ENCODE assay signal across 19 cellular contexts in the genomic region with DNA sequence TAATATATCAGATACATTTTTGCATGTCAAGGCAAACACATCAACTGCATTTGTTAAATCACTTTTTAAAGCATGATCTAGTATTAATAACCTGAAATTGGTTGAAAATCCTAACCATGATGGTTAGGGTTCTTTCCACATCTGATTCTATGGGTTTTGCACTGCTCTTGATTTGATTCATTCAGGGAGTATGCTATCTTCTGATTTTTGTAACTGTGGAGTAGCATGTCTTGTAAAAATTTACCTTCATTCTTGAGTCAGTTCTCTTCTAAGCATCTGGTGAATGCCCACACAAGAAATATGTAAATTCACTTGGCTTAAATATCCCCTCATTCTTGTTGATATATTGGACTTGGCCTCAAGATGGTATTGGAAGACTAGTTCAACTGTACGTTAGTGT.
DNase-seq lines count a peak whose midpoint lies in the region; ATAC-seq and TF ChIP-seq lines count a peak whose summit lies in the region.
"Had no signal": no experiment of that assay in that cellular context is flagged by ENCODE, and none has a peak within 500 bp of the region (broad histone marks: within the 10 kb centered on the region; RNA-seq: fewer than 3 reads in every experiment).

No MANE protein-coding gene starts in this region.

- no peaks in the 10 kb centered on the region for H3K27me3 ChIP-seq in OCI-LY3 (ENCODE audit: low read depth, low read length)
- H3K27me3 ChIP-seq: MG63 had no signal

- H3K36me3 ChIP-seq in OCI-LY3 (replicated peaks; ENCODE audit: low read depth, low read length), result no peaks in the 10 kb centered on the region
- H3K36me3 ChIP-seq: MG63 had no signal

- POLR2A ChIA-PET in activated CD4-positive, alpha-beta T cell treated with anti-CD3 and anti-CD28 coated beads for 36 hours (lab: Charles Lee), result no interaction called here
- POLR2A ChIA-PET in activated CD4-positive, alpha-beta T cell treated with anti-CD3 and anti-CD28 coated beads, Interleukin-2, amount 10 ng/mL, durations not matched to agents 7 days and 5 days (lab: Charles Lee), result no interaction called here

- no peaks in the 10 kb centered on the region for H3K79me2 ChIP-seq in OCI-LY3 (ENCODE audit: low read length)

- peaks cover 14% of the 10 kb centered on the region for H3K36me3 Mint-ChIP-seq in activated CD4-positive, alpha-beta T cell treated with anti-CD3 and anti-CD28 coated beads for 36 hours (ENCODE audit: low read depth)
- peaks cover 17% of the 10 kb centered on the region for H3K36me3 Mint-ChIP-seq in activated CD4-positive, alpha-beta T cell treated with anti-CD3 and anti-CD28 coated beads, Interleukin-2, amount 10 ng/mL, durations not matched to agents 7 days and 5 days (ENCODE audit: low read depth)
- H3K36me3 Mint-ChIP-seq in activated T-cell treated with anti-CD3 and anti-CD28 coated beads, Interleukin-2, amount 50 U/mL, for 72 hours (ENCODE audit: insufficient read depth in 2 of 2), result peaks cover 19 to 32% of the 10 kb centered on the region in 2 donors

- no peak overlapping the region for H3K4me3 Mint-ChIP-seq in activated CD4-positive, alpha-beta T cell treated with anti-CD3 and anti-CD28 coated beads for 36 hours
- no peak overlapping the region for H3K4me3 Mint-ChIP-seq in activated CD4-positive, alpha-beta T cell treated with anti-CD3 and anti-CD28 coated beads, Interleukin-2, amount 10 ng/mL, durations not matched to agents 7 days and 5 days
- peak overlapping the region in 1 of 2 donors; percentile 22 for H3K4me3 Mint-ChIP-seq in activated T-cell treated with anti-CD3 and anti-CD28 coated beads, Interleukin-2, amount 50 U/mL, for 72 hours
- H3K4me3 Mint-ChIP-seq: CD4-positive, CD25-positive, alpha-beta regulatory T cell had no signal

- TF ChIP-seq CTCF in OCI-LY3 (IDR thresholded peaks at IDR 0.05; ENCODE audit: low read depth, low read length), result no peak

- peak overlapping the region; percentile 5 for H3K27ac Mint-ChIP-seq in activated CD4-positive, alpha-beta T cell treated with anti-CD3 and anti-CD28 coated beads for 36 hours
- H3K27ac Mint-ChIP-seq in activated CD4-positive, alpha-beta T cell treated with anti-CD3 and anti-CD28 coated beads, Interleukin-2, amount 10 ng/mL, durations not matched to agents 7 days and 5 days, result no peak overlapping the region
- peak overlapping the region; percentile 15 for H3K27ac Mint-ChIP-seq in activated T-cell treated with anti-CD3 and anti-CD28 coated beads, Interleukin-2, amount 50 U/mL, for 72 hours
- H3K27ac Mint-ChIP-seq: CD4-positive, CD25-positive, alpha-beta regulatory T cell had no signal

- peaks cover 2% of the 10 kb centered on the region for H3K27me3 Mint-ChIP-seq in activated CD4-positive, alpha-beta T cell treated with anti-CD3 and anti-CD28 coated beads for 36 hours
- peaks cover 12% of the 10 kb centered on the region for H3K27me3 Mint-ChIP-seq in activated CD4-positive, alpha-beta T cell treated with anti-CD3 and anti-CD28 coated beads, Interleukin-2, amount 10 ng/mL, durations not matched to agents 7 days and 5 days
- H3K27me3 Mint-ChIP-seq in activated T-cell treated with anti-CD3 and anti-CD28 coated beads, Interleukin-2, amount 50 U/mL, for 72 hours (ENCODE audit: low read depth), result peaks cover 24% of the 10 kb centered on the region

- ATAC-seq in activated CD4-positive, alpha-beta T cell treated with anti-CD3 and anti-CD28 coated beads for 36 hours, result peak; percentile 96
- peak; percentile 90 to 93 for ATAC-seq in activated T-cell treated with anti-CD3 and anti-CD28 coated beads, Interleukin-2, amount 50 U/mL, for 72 hours (replicated peaks in 1 of 2)
- peak; percentile 69 for ATAC-seq in stimulated activated naive CD8-positive, alpha-beta T cell treated with anti-CD3 and anti-CD28 coated beads, Interleukin-15, Interleukin-2, amounts not matched to agents 100 U/mL and 50 U/mL, for 24 hours
- no peak for ATAC-seq in GM19452 (IDR thresholded peaks at IDR 0.05; ENCODE audit: unreplicated experiment)
- ATAC-seq: PC-3 had no signal

- no peak for DNase-seq in activated CD4-positive, alpha-beta T cell treated with anti-CD3 and anti-CD28 coated beads for 36 hours
- no peak for DNase-seq in activated CD4-positive, alpha-beta T cell treated with anti-CD3 and anti-CD28 coated beads, Interleukin-2, amount 10 ng/mL, durations not matched to agents 7 days and 5 days
- no peak for DNase-seq in activated T-cell treated with anti-CD3 and anti-CD28 coated beads, Interleukin-2, amount 50 U/mL, for 72 hours
- no peak for DNase-seq in activated T-cell treated with anti-CD3 and anti-CD28 coated beads, Interleukin-2, amount 50 U/mL, for 48 hours
- DNase-seq in stimulated activated naive CD8-positive, alpha-beta T cell treated with anti-CD3 and anti-CD28 coated beads, Interleukin-15, Interleukin-2, amounts not matched to agents 100 U/mL and 50 U/mL, for 24 hours, result no peak
- DNase-seq: CD4-positive, CD25-positive, alpha-beta regulatory T cell; DMS153; DND-41; KG1; MG63; NCI-H1105 treated with DMSO at 0.1 percent for 48 hours; NCI-H146; NCI-H1930; NCI-H2107; NCI-H524; NCI-H774; PC-3 had no signal

- H3K9ac ChIP-seq in OCI-LY3 (ENCODE audit: low read length), result no peak overlapping the region

- no peak overlapping the region for H3K4me3 ChIP-seq in OCI-LY3 (ENCODE audit: low read length)
- H3K4me3 ChIP-seq: MG63 had no signal

- no peak overlapping the region for H3K4me2 ChIP-seq in OCI-LY3 (ENCODE audit: low read length)

- H3K4me1 Mint-ChIP-seq in activated CD4-positive, alpha-beta T cell treated with anti-CD3 and anti-CD28 coated beads for 36 hours, result peaks cover 15% of the 10 kb centered on the region
- H3K4me1 Mint-ChIP-seq in activated CD4-positive, alpha-beta T cell treated with anti-CD3 and anti-CD28 coated beads, Interleukin-2, amount 10 ng/mL, durations not matched to agents 7 days and 5 days, result no peaks in the 10 kb centered on the region
- peaks cover 18% of the 10 kb centered on the region for H3K4me1 Mint-ChIP-seq in activated T-cell treated with anti-CD3 and anti-CD28 coated beads, Interleukin-2, amount 50 U/mL, for 72 hours (ENCODE audit: low read depth)

- no peaks in the 10 kb centered on the region for H4K20me1 ChIP-seq in OCI-LY3 (ENCODE audit: insufficient read depth, low read length)

- H3K9me3 ChIP-seq in OCI-LY3 (ENCODE audit: insufficient read depth, low read length), result peaks cover 15% of the 10 kb centered on the region; the same call in 1 of the 2 replicates

- CTCF ChIA-PET in activated CD4-positive, alpha-beta T cell treated with anti-CD3 and anti-CD28 coated beads for 36 hours (lab: Charles Lee), result interaction anchor here (0.6 kb wide), 1 partner anchor 125 kb away, joined by 3 read pairs; no protein-coding TSS in a partner anchor
- CTCF ChIA-PET in activated CD4-positive, alpha-beta T cell treated with anti-CD3 and anti-CD28 coated beads, Interleukin-2, amount 10 ng/mL, durations not matched to agents 7 days and 5 days (lab: Charles Lee), result interaction anchor here (0.6 kb wide), 1 partner anchor 22 kb away, joined by 3 read pairs; no protein-coding TSS in a partner anchor

- peaks cover 30% of the 10 kb centered on the region for H3K9me3 Mint-ChIP-seq in activated CD4-positive, alpha-beta T cell treated with anti-CD3 and anti-CD28 coated beads for 36 hours (ENCODE audit: low read depth)
- H3K9me3 Mint-ChIP-seq in activated CD4-positive, alpha-beta T cell treated with anti-CD3 and anti-CD28 coated beads, Interleukin-2, amount 10 ng/mL, durations not matched to agents 7 days and 5 days, result peaks cover 33% of the 10 kb centered on the region
- H3K9me3 Mint-ChIP-seq in activated T-cell treated with anti-CD3 and anti-CD28 coated beads, Interleukin-2, amount 50 U/mL, for 72 hours, result peaks cover 19 to 21% of the 10 kb centered on the region in 2 donors

- H2AFZ ChIP-seq in OCI-LY3 (ENCODE audit: low read depth, low read length), result no peak overlapping the region

- H3K27ac ChIP-seq in OCI-LY3 (ENCODE audit: low read length), result peak overlapping the region; percentile 37

- intact Hi-C loops in activated CD4-positive, alpha-beta T cell treated with anti-CD3 and anti-CD28 coated beads for 36 hours (cut with DNase I, micrococcal nuclease), result loop anchor here (1.0 to 2.0 kb wide), 2 partner anchors 16 kb away; no protein-coding TSS in a partner anchor

- H3K4me1 ChIP-seq in OCI-LY3 (ENCODE audit: low read length), result peaks cover 11% of the 10 kb centered on the region
